8 cellular contexts compared by ENCODE assay signal in genomic region chr2:27211241-27211942, GRCh38. TPM values are rescaled to one million over a fixed set of nuclear protein-coding genes. Genes with fewer than 3 reads are reported as not detected.
DNase-seq lines count a peak whose midpoint lies in the region; ATAC-seq and TF ChIP-seq lines count a peak whose summit lies in the region.

No MANE protein-coding gene starts in this region.

- H3K4me3 ChIP-seq in HAP-1 (peak overlapping the region; percentile 73), OCI-LY3 (ENCODE audit: low read length) (peak overlapping the region; percentile 88), ectodermal cell (ENCODE audit: insufficient read depth, low read depth, low read length) (peak overlapping the region; percentile 94), mucosa of rectum (ENCODE audit: low read length in 2 of 2) (peak overlapping the region; percentile 91 to 93)

- WGBS in ectodermal cell, 2 experiments = 1% methylated on average over 48 of the region's 48 CpGs

- intact Hi-C loops in posterior cingulate gyrus (cut with DNase I) = loop anchor here (5.0 kb wide), 2 partner anchors 79 to 161 kb away; partner anchors contain the start of genes EIF2B4, PREB and SNX17

- in situ Hi-C loops in HAP-1 (cut with MboI; ENCODE audit: low sequenced_read_pairs) = no loop called here

- H3K9me3 ChIP-seq in HAP-1 (no peaks in the 10 kb centered on the region), OCI-LY3 (ENCODE audit: insufficient read depth, low read length) (no peaks in the 10 kb centered on the region), ectodermal cell (ENCODE audit: control insufficient read depth, low read length) (no peaks in the 10 kb centered on the region), mucosa of rectum (ENCODE audit: control insufficient read depth in 2 of 2, low read length in 2 of 2) (no peaks in the 10 kb centered on the region)

- no peak for ATAC-seq in GM19455 (IDR thresholded peaks at IDR 0.05; ENCODE audit: unreplicated experiment)

- H3K9ac ChIP-seq in OCI-LY3 (ENCODE audit: low read length) = peak overlapping the region; percentile 83
- H3K9ac ChIP-seq in mucosa of rectum (ENCODE audit: low read depth in 1 of 2, low read length in 2 of 2) = peak overlapping the region; percentile 66 to 70

- no peak overlapping the region for H3K27ac ChIP-seq in OCI-LY3 (ENCODE audit: low read length)
- peak overlapping the region; percentile 63 for H3K27ac ChIP-seq in ectodermal cell (ENCODE audit: insufficient read depth, low read depth, low read length, poor library complexity, severe bottlenecking)
- H3K27ac ChIP-seq in mucosa of rectum (ENCODE audit: low read depth in 2 of 2, low read length in 2 of 2) = peak overlapping the region; percentile 98

- TF ChIP-seq CTCF in OCI-LY3 (IDR thresholded peaks at IDR 0.05; ENCODE audit: low read depth, low read length) = no peak

- H4K20me1 ChIP-seq in OCI-LY3 (ENCODE audit: insufficient read depth, low read length) = no peaks in the 10 kb centered on the region

- H3K4me1 ChIP-seq in HAP-1 (peaks cover 25% of the 10 kb centered on the region), OCI-LY3 (ENCODE audit: low read length) (peaks cover 11% of the 10 kb centered on the region), ectodermal cell (ENCODE audit: control insufficient read depth, insufficient read depth, low read length) (peaks cover 12% of the 10 kb centered on the region), mucosa of rectum (ENCODE audit: control insufficient read depth in 2 of 2, insufficient read depth in 2 of 2, low read length in 2 of 2) (peaks cover 14 to 16% of the 10 kb centered on the region in 2 donors)

- peaks cover 52% of the 10 kb centered on the region for H3K36me3 ChIP-seq in HAP-1 (replicated peaks)
- H3K36me3 ChIP-seq in OCI-LY3 (replicated peaks; ENCODE audit: low read depth, low read length) = peaks cover 21% of the 10 kb centered on the region
- H3K36me3 ChIP-seq in ectodermal cell (ENCODE audit: control insufficient read depth, insufficient read depth, low read length) = peaks cover 20% of the 10 kb centered on the region
- peaks cover 3 to 27% of the 10 kb centered on the region in 2 donors for H3K36me3 ChIP-seq in mucosa of rectum (ENCODE audit: control insufficient read depth in 2 of 2, insufficient read depth in 2 of 2, low read length in 2 of 2)

- peak overlapping the region; percentile 85 for H3K4me2 ChIP-seq in OCI-LY3 (ENCODE audit: low read length)

- no peak overlapping the region for H2AFZ ChIP-seq in OCI-LY3 (ENCODE audit: low read depth, low read length)

- H3K27me3 ChIP-seq in HAP-1 (ENCODE audit: low read depth) = no peaks in the 10 kb centered on the region
- no peaks in the 10 kb centered on the region for H3K27me3 ChIP-seq in OCI-LY3 (ENCODE audit: low read depth, low read length)
- no peaks in the 10 kb centered on the region for H3K27me3 ChIP-seq in ectodermal cell (ENCODE audit: control insufficient read depth, insufficient read depth, low read length, poor library complexity, severe bottlenecking)
- H3K27me3 ChIP-seq in mucosa of rectum (ENCODE audit: control insufficient read depth in 2 of 2, insufficient read depth in 2 of 2, low read length in 2 of 2) = no peaks in the 10 kb centered on the region

- DNase-seq in DMS53 treated with DMSO at 0.1 percent for 48 hours (lab: John Stamatoyannopoulos, UW; ENCODE audit: unreplicated experiment) (peak; percentile 68), HAP-1 (ENCODE audit: low spot score in 2 of 2) (peak in 1 of 2 experiments; percentile 79), posterior cingulate gyrus (no peak), T1000 (lab: John Stamatoyannopoulos, UW) (no peak)

- H3K79me2 ChIP-seq in OCI-LY3 (ENCODE audit: low read length) = peaks cover 18% of the 10 kb centered on the region

RNA-seq across cellular contexts. Expression of gene ATRAID, which starts 0.4 kb away (rescaled TPM):
- 164 TPM for polyA plus RNA-seq in ectodermal cell (2013, experiment 1 of 4)
- 175 TPM for polyA plus RNA-seq in ectodermal cell (2013, experiment 2 of 4)
- polyA plus RNA-seq in ectodermal cell (2013, experiment 3 of 4) = 172 TPM
- 188 TPM for polyA plus RNA-seq in ectodermal cell (2013, experiment 4 of 4)

RNA-seq across cellular contexts. Expression of gene SLC5A6, which starts 0.7 kb away (rescaled TPM):
- polyA plus RNA-seq in ectodermal cell (2013, experiment 1 of 4) = 89.4 TPM
- polyA plus RNA-seq in ectodermal cell (2013, experiment 2 of 4) = 91.8 TPM
- polyA plus RNA-seq in ectodermal cell (2013, experiment 3 of 4) = 58.2 TPM
- 62.7 TPM for polyA plus RNA-seq in ectodermal cell (2013, experiment 4 of 4)

RNA-seq across cellular contexts. Expression of gene CAD, which starts 5.8 kb away (rescaled TPM):
- 74.3 TPM for polyA plus RNA-seq in ectodermal cell (2013, experiment 1 of 4)
- polyA plus RNA-seq in ectodermal cell (2013, experiment 2 of 4) = 86.4 TPM
- 70.0 TPM for polyA plus RNA-seq in ectodermal cell (2013, experiment 3 of 4)
- 64.0 TPM for polyA plus RNA-seq in ectodermal cell (2013, experiment 4 of 4)

RNA-seq across cellular contexts. Expression of gene SLC30A3, which starts 51.5 kb away (rescaled TPM):
- 0.74 TPM for polyA plus RNA-seq in ectodermal cell (2013, experiment 1 of 4)
- 0.46 TPM for polyA plus RNA-seq in ectodermal cell (2013, experiment 2 of 4)
- polyA plus RNA-seq in ectodermal cell (2013, experiment 3 of 4) = 0.43 TPM
- polyA plus RNA-seq in ectodermal cell (2013, experiment 4 of 4) = 0.69 TPM
